Comparison of ENCODE assay signal across 12 cellular contexts in genomic region chr19:39132344-39132969, GRCh38. TPM values are rescaled to one million over a fixed set of nuclear protein-coding genes. Genes with fewer than 3 reads are reported as not detected.
DNase-seq lines count a peak whose midpoint lies in the region; ATAC-seq and TF ChIP-seq lines count a peak whose summit lies in the region.
"Had no signal": no experiment of that assay in that cellular context is flagged by ENCODE, and none has a peak within 500 bp of the region (broad histone marks: within the 10 kb centered on the region; RNA-seq: fewer than 3 reads in every experiment).

No MANE protein-coding gene starts in this region.

- H3K4me3 Mint-ChIP-seq in GM23338 (no peak overlapping the region; the same call in 2 of the 3 replicates), osteocyte (ENCODE audit: unreplicated experiment) (no peak overlapping the region)
- peak overlapping the region; percentile 18 to 26 for H3K4me3 Mint-ChIP-seq in effector memory CD8-positive, alpha-beta T cell

- no peaks in the 10 kb centered on the region for H3K9me3 ChIP-seq in osteoblast (ENCODE audit: low read depth, low read length)
- H3K9me3 ChIP-seq: ascending aorta, BE2C, vagina had no signal

- no peaks in the 10 kb centered on the region for H3K27me3 ChIP-seq in GM23338 (ENCODE audit: insufficient read depth)
- no peaks in the 10 kb centered on the region for H3K27me3 ChIP-seq in osteoblast (ENCODE audit: insufficient read depth, low read length)
- H3K27me3 ChIP-seq: ascending aorta, BE2C, vagina had no signal

- H3K4me1 Mint-ChIP-seq in GM23338 = peaks cover 74% of the 10 kb centered on the region
- peaks cover 41 to 48% of the 10 kb centered on the region in 2 donors for H3K4me1 Mint-ChIP-seq in effector memory CD8-positive, alpha-beta T cell (ENCODE audit: low read depth in 2 of 2)
- peaks cover 46% of the 10 kb centered on the region for H3K4me1 Mint-ChIP-seq in osteocyte (ENCODE audit: unreplicated experiment)

- ATAC-seq in GM23338 = no peak
- peak; percentile 64 for ATAC-seq in effector memory CD8-positive, alpha-beta T cell (replicated peaks)
- ATAC-seq in GM19351 (IDR thresholded peaks at IDR 0.05; ENCODE audit: unreplicated experiment) = no peak

- peaks cover 93% of the 10 kb centered on the region for H3K79me2 ChIP-seq in GM23338 (replicated peaks; ENCODE audit: insufficient read depth)
- H3K79me2 ChIP-seq in osteoblast (ENCODE audit: insufficient read depth, low read length) = peaks cover 99% of the 10 kb centered on the region

- H3K36me3 ChIP-seq in GM23338 (ENCODE audit: insufficient read depth) = no peaks in the 10 kb centered on the region
- H3K36me3 ChIP-seq in osteoblast (ENCODE audit: insufficient read depth, low read length) = no peaks in the 10 kb centered on the region
- H3K36me3 ChIP-seq: ascending aorta, BE2C, vagina had no signal

- peaks cover 20% of the 10 kb centered on the region; the same call in 1 of the 2 replicates for H4K20me1 ChIP-seq in GM23338 (replicated peaks; ENCODE audit: insufficient read depth)
- peaks cover 71% of the 10 kb centered on the region for H4K20me1 ChIP-seq in osteoblast (ENCODE audit: insufficient read depth, low read length)

- H3K4me1 ChIP-seq in GM23338 (ENCODE audit: insufficient read depth) (peaks cover 49% of the 10 kb centered on the region), osteoblast (ENCODE audit: insufficient read depth, low read length) (peaks cover 11% of the 10 kb centered on the region)

- H2AFZ ChIP-seq in GM23338 (no peak overlapping the region), osteoblast (ENCODE audit: low read length) (no peak overlapping the region)

- H3K27ac ChIP-seq in C4-2B = peak overlapping the region; percentile 97; the same call in 1 of the 2 replicates
- peak overlapping the region; percentile 63; the same call in 1 of the 2 replicates for H3K27ac ChIP-seq in GM23338 (ENCODE audit: low read depth)
- H3K27ac ChIP-seq in osteoblast (ENCODE audit: low read depth, low read length) = no peak overlapping the region

- H3K4me2 ChIP-seq in GM23338 (peak overlapping the region; percentile 32; the same call in 1 of the 2 replicates), osteoblast (ENCODE audit: insufficient read depth, low read length) (no peak overlapping the region)

- H3F3A ChIP-seq in GM23338 (replicated peaks; ENCODE audit: low read depth) = no peaks in the 10 kb centered on the region; the same call in 1 of the 2 replicates

- no peak for DNase-seq in GM23338 (ENCODE audit: low spot score)
- no peak for DNase-seq in effector memory CD8-positive, alpha-beta T cell
- peak; percentile 73 for DNase-seq in osteoblast (ENCODE audit: insufficient read length, low spot score, missing footprints)
- DNase-seq in DMS53 treated with DMSO at 0.1 percent for 48 hours (lab: John Stamatoyannopoulos, UW; ENCODE audit: unreplicated experiment) = no peak
- no peak for DNase-seq in osteocyte (ENCODE audit: extremely low spot score, unreplicated experiment)
- DNase-seq in HUDEP-2 (lab: John Stamatoyannopoulos, UW; ENCODE audit: unreplicated experiment in 76 of 76) = no peak
- DNase-seq: BE2C, midbrain had no signal

- peak overlapping the region; percentile 45; the same call in 1 of the 2 replicates for H3K27ac Mint-ChIP-seq in GM23338
- peak overlapping the region; percentile 70 to 86 for H3K27ac Mint-ChIP-seq in effector memory CD8-positive, alpha-beta T cell
- H3K27ac Mint-ChIP-seq in osteocyte (ENCODE audit: unreplicated experiment) = no peak overlapping the region

- H3K9me3 Mint-ChIP-seq in GM23338 (no peaks in the 10 kb centered on the region), osteocyte (ENCODE audit: unreplicated experiment) (no peaks in the 10 kb centered on the region)
- no peaks in the 10 kb centered on the region for H3K9me3 Mint-ChIP-seq in effector memory CD8-positive, alpha-beta T cell

- TF ChIP-seq CTCF in C4-2B (conservative IDR thresholded peaks at IDR 0.05) (no peak), GM23338 (conservative IDR thresholded peaks at IDR 0.05; ENCODE audit: low read depth in 2 of 2) (no peak), osteoblast (IDR thresholded peaks at IDR 0.05; ENCODE audit: extremely low read depth, low read depth, low read length) (no peak), osteocyte (IDR thresholded peaks at IDR 0.05) (no peak)

- H3K4me3 ChIP-seq in GM23338 (no peak overlapping the region), osteoblast (ENCODE audit: insufficient read depth, low read length) (no peak overlapping the region)
- H3K4me3 ChIP-seq: ascending aorta, vagina had no signal

- no peaks in the 10 kb centered on the region for H3K9me2 ChIP-seq in GM23338 (ENCODE audit: insufficient read depth)

- H3K36me3 Mint-ChIP-seq in GM23338 (ENCODE audit: low read depth) = no peaks in the 10 kb centered on the region
- peaks cover 12% of the 10 kb centered on the region for H3K36me3 Mint-ChIP-seq in effector memory CD8-positive, alpha-beta T cell (ENCODE audit: insufficient read depth)
- H3K36me3 Mint-ChIP-seq in osteocyte (ENCODE audit: unreplicated experiment) = no peaks in the 10 kb centered on the region

- H3K27me3 Mint-ChIP-seq in GM23338 (ENCODE audit: insufficient read depth, low read depth, poor library complexity) (peaks cover 16% of the 10 kb centered on the region), osteocyte (ENCODE audit: unreplicated experiment) (no peaks in the 10 kb centered on the region)
- no peaks in the 10 kb centered on the region for H3K27me3 Mint-ChIP-seq in effector memory CD8-positive, alpha-beta T cell

TF ChIP-seq in GM23338, 12 proteins besides CTCF, POLR2A, EP300 and RAD21:
- TF ChIP-seq POLR2AphosphoS5 (IDR thresholded peaks at IDR 0.05; ENCODE audit: low read depth) (no peak), ZNF331 (CRISPR knock-in tag; IDR thresholded peaks at IDR 0.05; ENCODE audit: low read depth) (no peak), CREB1 (CRISPR knock-in tag; IDR thresholded peaks at IDR 0.05; ENCODE audit: low read depth) (no peak), JUNB (IDR thresholded peaks at IDR 0.05; ENCODE audit: unreplicated experiment) (no peak)

RNA-seq across cellular contexts. Expression of gene PAK4, which starts 6.9 kb away (rescaled TPM):
- total RNA-seq in GM23338 (2014; rRNA removed; shearing (Covaris generic)) = 31.7 and 35.4 TPM in 2 replicates
- polyA plus RNA-seq in GM23338 (2016; fragmentation: Nextera tagmentation; extraction: Ambion mirVana) = 28.3 and 28.7 TPM in 2 replicates
- total RNA-seq in osteoblast = 6.8 and 9.4 TPM in 2 replicates
- 14.8 and 16.5 TPM in 2 replicates for total RNA-seq in osteocyte

RNA-seq across cellular contexts. Expression of gene ACP7, which starts 48.3 kb away (rescaled TPM):
- 0.45 and 0.97 TPM in 2 replicates for total RNA-seq in GM23338 (2014; rRNA removed; shearing (Covaris generic))
- polyA plus RNA-seq in GM23338 (2016; fragmentation: Nextera tagmentation; extraction: Ambion mirVana) = 0.26 and 0.27 TPM in 2 replicates
- total RNA-seq in osteoblast (0.29 TPM in 1 of 2 replicates, not detected in the other), osteocyte (not detected in 2 replicates)
- total RNA-seq: ascending aorta, vagina had no signal

Comparison
In these comparisons a context has a peak if more than half of its experiments do, and no peak if none do; other contexts are left out.
1. H3K4me3 Mint-ChIP-seq: peak in effector memory CD8-positive, alpha-beta T cell (2 of 2); none in GM23338 (single experiment) and osteocyte (single experiment).